In genomic region chr1:218346391-218347204, GRCh38 we compare ENCODE assay signal across 1 cellular context.
TF ChIP-seq lines count a peak whose summit lies in the region.

No MANE protein-coding gene starts in this region.

TF ChIP-seq in HCT116, 20 proteins besides CTCF, POLR2A, EP300 and RAD21 (continued from another document):
- TF ChIP-seq YY1 (IDR thresholded peaks at IDR 0.05; ENCODE audit: extremely low read depth, insufficient replicate concordance, low read depth, low read length) (no peak), EZH2phosphoT487 (IDR thresholded peaks at IDR 0.05; ENCODE audit: borderline replicate concordance) (no peak), TCF7L2 (IDR thresholded peaks at IDR 0.05; ENCODE audit: borderline replicate concordance, extremely low read depth, insufficient read depth, insufficient read length) (no peak), CEBPB (IDR thresholded peaks at IDR 0.05; ENCODE audit: low read depth) (no peak), MAX (IDR thresholded peaks at IDR 0.05) (no peak), CBX3 (IDR thresholded peaks at IDR 0.05; ENCODE audit: low read depth) (no peak), FOSL1 (IDR thresholded peaks at IDR 0.05; ENCODE audit: low read depth) (no peak)
